8 cellular contexts compared by ENCODE assay signal in genomic region chr1:156705918-156706646, GRCh38. TPM values are rescaled to one million over a fixed set of nuclear protein-coding genes. Genes with fewer than 3 reads are reported as not detected.
DNase-seq lines count a peak whose midpoint lies in the region; ATAC-seq and TF ChIP-seq lines count a peak whose summit lies in the region.

No MANE protein-coding gene starts in this region.

- TF ChIP-seq CTCF in BJ (IDR thresholded peaks at IDR 0.05; ENCODE audit: insufficient read depth, low read depth, low read length) (peak; percentile 86), parathyroid adenoma (IDR thresholded peaks at IDR 0.05) (peak; percentile 82), upper lobe of right lung (IDR thresholded peaks at IDR 0.05) (peak; percentile 78)

- DNase-seq in BJ (ENCODE audit: low read depth) (no peak), HT1080 (ENCODE audit: low read depth) (peak; percentile 37), RPMI8226 (peak; percentile 76), glomerular visceral epithelial cell (ENCODE audit: extremely low spot score) (peak; percentile 47), upper lobe of right lung (no peak)
- DNase-seq in activated naive CD4-positive, alpha-beta T cell treated with Interleukin-2 at 50 U/mL for 16 hours = peak; percentile 75

- H3K36me3 ChIP-seq in BJ (ENCODE audit: control insufficient read depth, insufficient read depth, low read length) = peaks cover 4% of the 10 kb centered on the region
- no peaks in the 10 kb centered on the region for H3K36me3 ChIP-seq in parathyroid adenoma (ENCODE audit: control insufficient read depth, insufficient read depth, low read length)
- no peaks in the 10 kb centered on the region for H3K36me3 ChIP-seq in upper lobe of right lung

- H3K27ac ChIP-seq in parathyroid adenoma (peak overlapping the region; percentile 68), upper lobe of right lung (peak overlapping the region; percentile 44)

- peak; percentile 63 for ATAC-seq in upper lobe of right lung
- no peak for ATAC-seq in HG03520 (IDR thresholded peaks at IDR 0.05; ENCODE audit: unreplicated experiment)

- CTCF ChIA-PET in BJ (lab: Yijun Ruan, JAX) = interaction anchor here (0.6 to 41.7 kb wide), 21 partner anchors 9 to 222 kb away, joined by 3 to 1556 read pairs (median 4); partner anchors contain the start of genes ISG20L2, METTL25B, NES and NTRK1

- POLR2A ChIA-PET in BJ (lab: Charles Lee) = interaction anchor here (1.0 to 2.0 kb wide), 2 partner anchors 29 to 45 kb away, joined by 3 to 9 read pairs; partner anchors contain the start of gene NES

- H3K27me3 ChIP-seq in BJ (ENCODE audit: control insufficient read depth, insufficient read depth, low read length) (no peaks in the 10 kb centered on the region), parathyroid adenoma (ENCODE audit: control insufficient read depth, insufficient read depth, low read length) (no peaks in the 10 kb centered on the region), upper lobe of right lung (peaks cover 44% of the 10 kb centered on the region)

- H3K9me3 ChIP-seq in parathyroid adenoma (ENCODE audit: control insufficient read depth, low read length) (no peaks in the 10 kb centered on the region), upper lobe of right lung (no peaks in the 10 kb centered on the region)

- H2AFZ ChIP-seq in parathyroid adenoma = peak overlapping the region; percentile 87

- intact Hi-C loops in upper lobe of right lung (cut with DNase I) = no loop called here

- H3K9ac ChIP-seq in parathyroid adenoma = no peak overlapping the region

- H3K4me2 ChIP-seq in parathyroid adenoma (ENCODE audit: low read length) = peak overlapping the region; percentile 88

- H3K4me3 ChIP-seq in BJ (ENCODE audit: low read depth, low read length) = peak overlapping the region; percentile 58
- peak overlapping the region; percentile 70 for H3K4me3 ChIP-seq in parathyroid adenoma (ENCODE audit: low read depth, low read length)
- peak overlapping the region; percentile 48 for H3K4me3 ChIP-seq in upper lobe of right lung

- H3K4me1 ChIP-seq in parathyroid adenoma (peaks cover 16% of the 10 kb centered on the region), upper lobe of right lung (peaks cover 27% of the 10 kb centered on the region)

- H3K79me2 ChIP-seq in parathyroid adenoma = no peaks in the 10 kb centered on the region

RNA-seq across cellular contexts. Expression of gene CRABP2, which starts 0.7 kb away (rescaled TPM):
- polyA plus RNA-seq in BJ (2011; rRNA removed) = 52.8 and 75.9 TPM in 2 replicates
- polyA minus RNA-seq in BJ (2011; rRNA and poly(A)+ RNA removed) = 10.0 and 18.5 TPM in 2 replicates
- total RNA-seq in HT1080 (2014; rRNA removed; shearing (Covaris generic)) = 6.0 and 8.6 TPM in 2 replicates
- polyA plus RNA-seq in HT1080 (2015; cell fraction: cytosol; rRNA removed) = 4.8 and 6.8 TPM in 2 replicates
- 4.4 and 4.8 TPM in 2 replicates for polyA plus RNA-seq in HT1080 (2015; cell fraction: nucleus; rRNA removed)
- 1.4 TPM for total RNA-seq in upper lobe of right lung

RNA-seq across cellular contexts. Expression of gene METTL25B, which starts 22.2 kb away (rescaled TPM):
- 9.5 and 14.6 TPM in 2 replicates for polyA plus RNA-seq in BJ (2011; rRNA removed)
- polyA minus RNA-seq in BJ (2011; rRNA and poly(A)+ RNA removed) = 8.6 and 11.3 TPM in 2 replicates
- 10.9 and 15.7 TPM in 2 replicates for total RNA-seq in HT1080 (2014; rRNA removed; shearing (Covaris generic))
- polyA plus RNA-seq in HT1080 (2015; cell fraction: cytosol; rRNA removed) = 14.2 and 17.3 TPM in 2 replicates
- polyA plus RNA-seq in HT1080 (2015; cell fraction: nucleus; rRNA removed) = 35.5 and 53.7 TPM in 2 replicates
- 42.4 TPM for total RNA-seq in upper lobe of right lung

RNA-seq across cellular contexts. Expression of gene ISG20L2, which starts 22.5 kb away (rescaled TPM):
- polyA plus RNA-seq in BJ (2011; rRNA removed) = 30.6 and 36.6 TPM in 2 replicates
- polyA minus RNA-seq in BJ (2011; rRNA and poly(A)+ RNA removed) = 13.3 and 22.1 TPM in 2 replicates
- 27.6 and 39.8 TPM in 2 replicates for total RNA-seq in HT1080 (2014; rRNA removed; shearing (Covaris generic))
- polyA plus RNA-seq in HT1080 (2015; cell fraction: cytosol; rRNA removed) = 44.0 and 45.2 TPM in 2 replicates
- polyA plus RNA-seq in HT1080 (2015; cell fraction: nucleus; rRNA removed) = 32.8 and 38.5 TPM in 2 replicates
- total RNA-seq in upper lobe of right lung = 28.3 TPM

RNA-seq across cellular contexts. Expression of gene NES, which starts 28.9 kb away (rescaled TPM):
- 15.0 and 17.5 TPM in 2 replicates for polyA plus RNA-seq in BJ (2011; rRNA removed)
- polyA minus RNA-seq in BJ (2011; rRNA and poly(A)+ RNA removed) = 18.6 and 21.1 TPM in 2 replicates
- total RNA-seq in HT1080 (2014; rRNA removed; shearing (Covaris generic)) = 0.03 and 0.13 TPM in 2 replicates
- polyA plus RNA-seq in HT1080 (2015; cell fraction: cytosol; rRNA removed) = not detected in 2 replicates
- polyA plus RNA-seq in HT1080 (2015; cell fraction: nucleus; rRNA removed) = 0.25 and 0.44 TPM in 2 replicates
- 54.7 TPM for total RNA-seq in upper lobe of right lung

RNA-seq across cellular contexts. Expression of gene MRPL24, which starts 34.8 kb away (rescaled TPM):
- polyA plus RNA-seq in BJ (2011; rRNA removed) = 104 and 120 TPM in 2 replicates
- polyA minus RNA-seq in BJ (2011; rRNA and poly(A)+ RNA removed) = 20.5 and 27.5 TPM in 2 replicates
- total RNA-seq in HT1080 (2014; rRNA removed; shearing (Covaris generic)) = 163 and 192 TPM in 2 replicates
- polyA plus RNA-seq in HT1080 (2015; cell fraction: cytosol; rRNA removed) = 160 and 175 TPM in 2 replicates
- 94.5 and 109 TPM in 2 replicates for polyA plus RNA-seq in HT1080 (2015; cell fraction: nucleus; rRNA removed)
- total RNA-seq in upper lobe of right lung = 41.8 TPM

Comparison
In these comparisons a context has a peak if more than half of its experiments do, and no peak if none do; other contexts are left out.
1. DNase-seq: peak in HT1080 (single experiment), RPMI8226 (single experiment), activated naive CD4-positive, alpha-beta T cell treated with Interleukin-2 at 50 U/mL for 16 hours (single experiment) and glomerular visceral epithelial cell (single experiment); none in BJ (single experiment) and upper lobe of right lung (single experiment).
2. Peak in every context shown above with its lines, with median percentiles within 50 percentile points of each other: H3K4me3 ChIP-seq and CTCF ChIP-seq.